Comparison of ENCODE assay signal across 8 cellular contexts in the genomic region with DNA sequence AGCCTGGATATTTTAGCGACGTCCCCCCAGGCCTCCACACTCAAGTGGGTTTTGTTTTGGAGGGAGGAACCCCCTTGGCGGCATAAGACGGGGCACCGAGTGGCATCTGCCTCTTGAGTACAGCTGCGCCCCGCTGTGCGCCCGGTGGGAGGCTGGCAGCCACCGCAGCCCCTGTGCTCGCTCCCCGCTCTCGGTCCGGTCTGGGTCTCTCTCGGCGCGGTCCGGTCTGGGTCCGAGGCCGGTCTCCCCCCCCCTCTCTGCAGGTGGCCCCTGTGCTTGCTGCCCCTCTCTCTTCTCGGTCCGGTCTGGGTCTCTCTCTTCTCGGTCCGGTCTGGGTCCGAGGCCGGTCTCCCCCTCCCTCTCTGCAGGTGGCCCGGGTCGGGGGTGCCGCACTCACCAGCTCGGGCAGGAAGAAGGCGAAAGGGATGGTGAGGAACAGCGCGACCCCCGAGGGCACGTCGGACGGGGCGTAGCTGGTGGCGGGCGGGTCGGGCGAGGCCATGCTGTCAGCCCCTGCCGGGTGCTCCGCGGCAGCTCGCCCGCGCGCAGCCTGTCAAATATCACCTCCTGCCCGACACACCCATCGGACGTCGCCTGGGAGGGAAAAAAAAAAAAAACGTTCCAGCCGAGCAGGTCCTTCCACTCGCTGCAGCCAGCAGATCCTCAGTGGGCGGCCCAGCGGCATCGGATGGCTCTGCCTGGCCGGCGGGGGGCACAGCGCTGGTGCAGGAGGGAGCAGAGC. TPM values are rescaled to one million over a fixed set of nuclear protein-coding genes. Genes with fewer than 3 reads are reported as not detected.
DNase-seq lines count a peak whose midpoint lies in the region; ATAC-seq, FAIRE-seq and TF ChIP-seq lines count a peak whose summit lies in the region.

Gene MALL, minus strand, starts transcription at position 532 of the 742 bp plus-strand sequence. Its CDS starts 30 bp downstream, at position 502.

- no peak within 1 kb of the TSS for H3K4ac ChIP-seq in H1 (replicated peaks; ENCODE audit: insufficient read length, low read depth, low read length)

- H3K4me1 ChIP-seq in H1 (replicated peaks in 1 of 4; ENCODE audit: control insufficient read depth in 3 of 4, insufficient read depth in 4 of 4, low read length in 3 of 4) = peaks cover 0 to 5% (median 2%) of the 10 kb centered on the region in 4 experiments; a peak in 4 of 7 replicates
- peaks cover 5% of the 10 kb centered on the region for H3K4me1 ChIP-seq in mesodermal cell (ENCODE audit: control insufficient read depth, insufficient read depth, low read length, poor library complexity, severe bottlenecking)
- H3K4me1 ChIP-seq in aorta (ENCODE audit: control insufficient read depth in 1 of 2, insufficient read depth in 2 of 2, low read length in 2 of 2) = no peaks in the 10 kb centered on the region

- TF ChIP-seq RAD21 in H1 (IDR thresholded peaks at IDR 0.05 in 1 of 2, conservative IDR thresholded peaks at IDR 0.05 in 1 of 2; ENCODE audit: low read depth in 2 of 2, low read length in 2 of 2) = no peak

- peak within 1 kb of the TSS; percentile 75 to 91 for H3K4me2 ChIP-seq in H1 (ENCODE audit: insufficient read depth in 1 of 2, low read depth in 2 of 2, low read length in 2 of 2)

- H3K4me3 ChIP-seq in H1 (ENCODE audit: extremely low read depth in 1 of 4, insufficient read depth in 2 of 4, low read depth in 3 of 4, low read length in 4 of 4) (peak within 1 kb of the TSS; percentile 31 to 60 (median 40)), mesodermal cell (ENCODE audit: extremely low read depth, insufficient read depth, low read length, poor library complexity, severe bottlenecking) (peak within 1 kb of the TSS; percentile 21), aorta (ENCODE audit: low read length in 2 of 2) (no peak within 1 kb of the TSS)

- H3K27me3 ChIP-seq in H1 (replicated peaks in 1 of 4; ENCODE audit: control insufficient read depth in 3 of 4, extremely low read depth in 1 of 4, insufficient read depth in 3 of 4, low read length in 3 of 4) = peaks cover 0 to 29% (median 22%) of the 10 kb centered on the region in 4 experiments; a peak in 6 of 7 replicates
- H3K27me3 ChIP-seq in aorta (ENCODE audit: control insufficient read depth in 1 of 2, insufficient read depth in 2 of 2, low read length in 1 of 2) = no peaks in the 10 kb centered on the region

- no peaks in the 10 kb centered on the region for H3K9me3 ChIP-seq in H1 (ENCODE audit: insufficient read depth in 2 of 2, low read depth in 1 of 2, low read length in 1 of 2)
- H3K9me3 ChIP-seq in mesodermal cell (ENCODE audit: control insufficient read depth, low read length) = no peaks in the 10 kb centered on the region
- H3K9me3 ChIP-seq in aorta (ENCODE audit: control insufficient read depth, low read length) = no peaks in the 10 kb centered on the region

- no peak within 1 kb of the TSS for H2BK120ac ChIP-seq in H1 (replicated peaks; ENCODE audit: low read depth, low read length)

- 30% methylated on average over 23 of the region's 62 CpGs; no CpG with 5 or more reads in 1 of the 2 experiments for WGBS in H1 (ENCODE audit: extremely low coverage in 1 of 2, insufficient coverage in 1 of 2, insufficient read length in 1 of 2, insufficient replicate concordance in 2 of 2, low coverage in 1 of 2, low lambda C conversion rate in 2 of 2, missing lambda C conversion rate in 1 of 2), 2 experiments
- WGBS in mesodermal cell (ENCODE audit: insufficient coverage in 2 of 2), 2 experiments = 11 to 15% methylated on average over 40 to 45 of the region's 62 CpGs
- WGBS in aorta, 2 donors = 19 to 23% methylated on average over 35 to 62 of the region's 62 CpGs

- H4K91ac ChIP-seq in H1 (replicated peaks; ENCODE audit: insufficient read length, low read length) = no peak within 1 kb of the TSS

- intact Hi-C loops in aorta (cut with DNase I) = no loop called here

- H3K79me1 ChIP-seq in H1 (ENCODE audit: low read depth, low read length) = no peaks in the 10 kb centered on the region

- no peak within 1 kb of the TSS for H3K18ac ChIP-seq in H1 (ENCODE audit: extremely low read depth, low read length)

- no peak within 1 kb of the TSS for H3K9ac ChIP-seq in H1 (replicated peaks in 1 of 4; ENCODE audit: extremely low read depth in 1 of 4, low read depth in 3 of 4, low read length in 3 of 4)

- POLR2A ChIA-PET in activated naive CD8-positive, alpha-beta T cell treated with anti-CD3 and anti-CD28 coated beads, Interleukin-2, amount 10 ng/mL, durations not matched to agents 7 days and 5 days (lab: Charles Lee) = no interaction called here
- POLR2A ChIA-PET in H1 (lab: Charles Lee; ENCODE audit: partially characterized antibody) = no interaction called here

- TF ChIP-seq EP300 in H1 (IDR thresholded peaks at IDR 0.05; ENCODE audit: borderline replicate concordance in 1 of 2, low read depth in 2 of 2, low read length in 2 of 2) = no peak

- H4K8ac ChIP-seq in H1 (ENCODE audit: extremely low read depth, insufficient read depth, low read length) = peak within 1 kb of the TSS; percentile 57; the same call in 1 of the 2 replicates

- no peaks in the 10 kb centered on the region for H3K36me3 Mint-ChIP-seq in activated naive CD8-positive, alpha-beta T cell treated with anti-CD3 and anti-CD28 coated beads, Interleukin-2, amount 10 ng/mL, durations not matched to agents 7 days and 5 days
- H3K36me3 Mint-ChIP-seq in activated naive CD8-positive, alpha-beta T cell treated with anti-CD3 and anti-CD28 coated beads for 36 hours = no peaks in the 10 kb centered on the region

- H3K27ac ChIP-seq in H1 (ENCODE audit: low read depth, low read length) (no peak within 1 kb of the TSS), mesodermal cell (ENCODE audit: low read depth, low read length, severe bottlenecking) (no peak within 1 kb of the TSS), aorta (ENCODE audit: low read depth in 1 of 2, low read length in 2 of 2) (no peak within 1 kb of the TSS)

- no peak for TF ChIP-seq POLR2A in H1 (IDR thresholded peaks at IDR 0.05; ENCODE audit: control extremely low read depth in 1 of 2, low read depth in 2 of 2, low read length in 2 of 2)

- H3K9me3 Mint-ChIP-seq in activated naive CD8-positive, alpha-beta T cell treated with anti-CD3 and anti-CD28 coated beads, Interleukin-2, amount 10 ng/mL, durations not matched to agents 7 days and 5 days = peaks cover 2% of the 10 kb centered on the region
- H3K9me3 Mint-ChIP-seq in activated naive CD8-positive, alpha-beta T cell treated with anti-CD3 and anti-CD28 coated beads for 36 hours = peaks cover 2% of the 10 kb centered on the region

- DNase-seq in activated naive CD8-positive, alpha-beta T cell treated with anti-CD3 and anti-CD28 coated beads, Interleukin-2, amount 10 ng/mL, durations not matched to agents 7 days and 5 days = no peak
- DNase-seq in activated naive CD8-positive, alpha-beta T cell treated with anti-CD3 and anti-CD28 coated beads for 36 hours = no peak
- DNase-seq in H1 (ENCODE audit: low read depth in 1 of 2, low spot score in 2 of 2) (no peak), aorta (no peak), 8988T (no peak), NCI-H446 treated with DMSO at 0.1 percent for 48 hours (lab: John Stamatoyannopoulos, UW) (no peak)

- H2AFZ ChIP-seq in H1 (ENCODE audit: low read length) = peak within 1 kb of the TSS; percentile 75

- no peak within 1 kb of the TSS for H2AK5ac ChIP-seq in H1 (ENCODE audit: low read depth, low read length)

- H2BK12ac ChIP-seq in H1 (ENCODE audit: low read depth, low read length) = no peak within 1 kb of the TSS

- H3K27me3 Mint-ChIP-seq in activated naive CD8-positive, alpha-beta T cell treated with anti-CD3 and anti-CD28 coated beads, Interleukin-2, amount 10 ng/mL, durations not matched to agents 7 days and 5 days = peaks cover 53% of the 10 kb centered on the region
- H3K27me3 Mint-ChIP-seq in activated naive CD8-positive, alpha-beta T cell treated with anti-CD3 and anti-CD28 coated beads for 36 hours = peaks cover 88% of the 10 kb centered on the region

- no peak within 1 kb of the TSS for H3K23ac ChIP-seq in H1 (ENCODE audit: insufficient read length)

- H3K4me3 Mint-ChIP-seq in activated naive CD8-positive, alpha-beta T cell treated with anti-CD3 and anti-CD28 coated beads, Interleukin-2, amount 10 ng/mL, durations not matched to agents 7 days and 5 days = no peak within 1 kb of the TSS
- no peak within 1 kb of the TSS for H3K4me3 Mint-ChIP-seq in activated naive CD8-positive, alpha-beta T cell treated with anti-CD3 and anti-CD28 coated beads for 36 hours

- H3K36me3 ChIP-seq in H1 (ENCODE audit: control insufficient read depth in 2 of 4, insufficient read depth in 4 of 4, low read length in 3 of 4) (no peaks in the 10 kb centered on the region), mesodermal cell (ENCODE audit: control insufficient read depth, insufficient read depth, low read length) (no peaks in the 10 kb centered on the region), aorta (ENCODE audit: control insufficient read depth in 1 of 2, insufficient read depth in 2 of 2, low read length in 1 of 2) (no peaks in the 10 kb centered on the region)

- H4K5ac ChIP-seq in H1 (ENCODE audit: insufficient read length, low read depth, low read length) = no peak within 1 kb of the TSS

- no peaks in the 10 kb centered on the region for H4K20me1 ChIP-seq in H1 (replicated peaks in 1 of 2; ENCODE audit: control insufficient read depth in 1 of 2, insufficient read depth in 2 of 2, low read length in 2 of 2)

- peaks cover 15% of the 10 kb centered on the region for H3K4me1 Mint-ChIP-seq in activated naive CD8-positive, alpha-beta T cell treated with anti-CD3 and anti-CD28 coated beads, Interleukin-2, amount 10 ng/mL, durations not matched to agents 7 days and 5 days
- H3K4me1 Mint-ChIP-seq in activated naive CD8-positive, alpha-beta T cell treated with anti-CD3 and anti-CD28 coated beads for 36 hours = peaks cover 2% of the 10 kb centered on the region

- TF ChIP-seq CTCF in H1 (IDR thresholded peaks at IDR 0.05; ENCODE audit: control extremely low read depth in 1 of 3, insufficient read depth in 1 of 3, low read depth in 1 of 3, low read length in 3 of 3) = no peak

- H2BK15ac ChIP-seq in H1 (ENCODE audit: low read length) = no peak within 1 kb of the TSS

- no peak within 1 kb of the TSS for H3K56ac ChIP-seq in H1 (replicated peaks; ENCODE audit: insufficient read length, low read depth, low read length)

- no peaks in the 10 kb centered on the region for H3K79me2 ChIP-seq in H1 (ENCODE audit: control insufficient read depth in 1 of 2, insufficient read depth in 2 of 2, low read length in 2 of 2)

- 0 out of 2 replicates have a peak within 1 kb of the TSS, but pooled peaks have one; percentile 80 for H2BK20ac ChIP-seq in H1 (ENCODE audit: low read length)

- H3K23me2 ChIP-seq in H1 (ENCODE audit: low read depth, low read length) = peaks cover 10% of the 10 kb centered on the region

- H3K14ac ChIP-seq in H1 (ENCODE audit: insufficient read length) = no peak within 1 kb of the TSS

- CTCF ChIA-PET in H1 (lab: Charles Lee; ENCODE audit: partially characterized antibody) = interaction anchor here (1.0 to 3.0 kb wide), 13 partner anchors 8 to 71 kb away, joined by 3 to 13 read pairs (median 5); no protein-coding TSS in a partner anchor

- H3K27ac Mint-ChIP-seq in activated naive CD8-positive, alpha-beta T cell treated with anti-CD3 and anti-CD28 coated beads, Interleukin-2, amount 10 ng/mL, durations not matched to agents 7 days and 5 days = no peak within 1 kb of the TSS
- no peak within 1 kb of the TSS for H3K27ac Mint-ChIP-seq in activated naive CD8-positive, alpha-beta T cell treated with anti-CD3 and anti-CD28 coated beads for 36 hours

- no peak for FAIRE-seq in H1 (lab: Jason Lieb, UNC)

- H2BK5ac ChIP-seq in H1 (ENCODE audit: low read depth, low read length) = no peak within 1 kb of the TSS

- ATAC-seq in activated naive CD8-positive, alpha-beta T cell treated with anti-CD3 and anti-CD28 coated beads, Interleukin-2, amount 10 ng/mL, durations not matched to agents 7 days and 5 days (ENCODE audit: low read depth) = peak; percentile 26
- peak; percentile 64 for ATAC-seq in aorta (ENCODE audit: low FRiP score)
- ATAC-seq in GM21367 (IDR thresholded peaks at IDR 0.05; ENCODE audit: unreplicated experiment) = no peak

RNA-seq across cellular contexts. Expression of gene MALL, which starts in this region (rescaled TPM):
- not detected for total RNA-seq in activated naive CD8-positive, alpha-beta T cell treated with anti-CD3 and anti-CD28 coated beads, Interleukin-2, amount 10 ng/mL, durations not matched to agents 7 days and 5 days
- total RNA-seq in activated naive CD8-positive, alpha-beta T cell treated with anti-CD3 and anti-CD28 coated beads for 36 hours = under 1 TPM; 0.35 to 0.42 TPM
- 3.6 and 3.9 TPM in 2 replicates for total RNA-seq in H1 (2021; fragmentation: NEBNext Ultra II Directional; extraction: Animal tissue kit (Norgen Biotek cat#: 25700))
- polyA plus RNA-seq in H1 (2011; rRNA removed) (7.9 and 8.0 TPM in 2 replicates), aorta (10 to 100 TPM in 1 of 2 donors, 1 to 10 TPM in 1; 6.2 to 19.8 TPM)
- polyA plus RNA-seq in H1 (2011; cell fraction: cytosol; rRNA removed) = 4.8 TPM
- polyA plus RNA-seq in H1 (2011; cell fraction: nucleus; rRNA removed) = 2.3 TPM
- polyA plus RNA-seq in H1 (2012, experiment 1 of 2) = 6.5 to 9.5 TPM (median 7.6 TPM) in 4 replicates
- 6.5 TPM for polyA plus RNA-seq in H1 (2012, experiment 2 of 2)
- 4.4 TPM for polyA plus RNA-seq in H1 (2013, experiment 1 of 2)
- polyA plus RNA-seq in H1 (2013, experiment 2 of 2) = 7.0 TPM
- 9.1 and 9.4 TPM in 2 replicates for polyA minus RNA-seq in H1 (2011; rRNA and poly(A)+ RNA removed)
- polyA minus RNA-seq in H1 (2011; cell fraction: cytosol; rRNA and poly(A)+ RNA removed) = 3.6 TPM
- polyA minus RNA-seq in H1 (2011; cell fraction: nucleus; rRNA and poly(A)+ RNA removed) = 1.4 TPM
- polyA plus RNA-seq in mesodermal cell (2013, experiment 1 of 2) = 1.4 TPM
- polyA plus RNA-seq in mesodermal cell (2013, experiment 2 of 2) = 1.6 TPM
- 10 to 100 TPM; 21.7 to 32.8 TPM for total RNA-seq in aorta

Comparison
In these comparisons a context has a peak if more than half of its experiments do, and no peak if none do; other contexts are left out.
1. Peak in ATAC-seq in activated naive CD8-positive, alpha-beta T cell treated with anti-CD3 and anti-CD28 coated beads, Interleukin-2, amount 10 ng/mL, durations not matched to agents 7 days and 5 days; RNA of the gene not detected or under 1 TPM.
2. H3K4me3 ChIP-seq: peak in H1 (4 of 4) and mesodermal cell (single experiment); none in aorta (0 of 2).